Comparison of ENCODE assay signal across 15 cellular contexts in genomic region chr18:48079885-48080284, GRCh38.
"Had no signal": no experiment of that assay in that cellular context is flagged by ENCODE, and none has a peak within 500 bp of the region (broad histone marks: within the 10 kb centered on the region; RNA-seq: fewer than 3 reads in every experiment).

No MANE protein-coding gene starts in this region.

- H3K4me1 ChIP-seq: colonic mucosa had no signal

- H3K9me3 Mint-ChIP-seq: activated T-helper 17 cell treated with anti-CD3 and anti-CD28 coated beads, Interleukin-2, amount 50 U/mL, for 72 hours; T-cell had no signal

- DNase-seq: activated CD4-positive, CD25-positive, alpha-beta regulatory T cell treated with anti-CD3 and anti-CD28 coated beads, Interleukin-2, amount 50 U/mL, for 72 hours; activated naive CD4-positive, alpha-beta T cell treated with Interleukin-2 at 50 U/mL for 16 hours; colonic mucosa; left colon; naive B cell; stimulated activated CD4-positive, alpha-beta T cell treated with anti-CD3 and anti-CD28 coated beads, Interleukin-15, amount 100 ng/mL, for 24 hours; stimulated activated CD4-positive, alpha-beta T cell treated with anti-CD3 and anti-CD28 coated beads, Interleukin-4, amount 100 ng/mL, for 1 hour; stimulated activated naive B cell treated with anti-CD40 and anti-IgM and Interleukin-4, amounts not matched to agents 10 μg/mL and 1 μg/mL and 100 μg/mL, for 72 hours; T-cell; T-helper 9 cell; trophoblast cell had no signal

- H3K9me3 ChIP-seq: colonic mucosa had no signal

- H3K27me3 ChIP-seq: colonic mucosa had no signal

- H3K36me3 Mint-ChIP-seq: naive B cell; stimulated activated naive B cell treated with anti-CD40 and anti-IgM and Interleukin-4, amounts not matched to agents 10 μg/mL and 1 μg/mL and 100 μg/mL, for 72 hours; T-cell had no signal

- H3K4me3 ChIP-seq: colonic mucosa, lung had no signal

- H3K36me3 ChIP-seq: colonic mucosa had no signal

- ATAC-seq: activated T-helper 17 cell treated with anti-CD3 and anti-CD28 coated beads, Interleukin-2, amount 50 U/mL, for 72 hours; esophagus mucosa; left colon; stimulated activated naive B cell treated with anti-CD40 and anti-IgM and Interleukin-4, amounts not matched to agents 10 μg/mL and 1 μg/mL and 100 μg/mL, for 72 hours; T-cell had no signal

- H3K27ac Mint-ChIP-seq: activated T-helper 17 cell treated with anti-CD3 and anti-CD28 coated beads, Interleukin-2, amount 50 U/mL, for 72 hours; naive B cell; stimulated activated naive B cell treated with anti-CD40 and anti-IgM and Interleukin-4, amounts not matched to agents 10 μg/mL and 1 μg/mL and 100 μg/mL, for 72 hours; T-cell had no signal

- H3K4me1 Mint-ChIP-seq: activated T-helper 17 cell treated with anti-CD3 and anti-CD28 coated beads, Interleukin-2, amount 50 U/mL, for 72 hours; naive B cell; stimulated activated naive B cell treated with anti-CD40 and anti-IgM and Interleukin-4, amounts not matched to agents 10 μg/mL and 1 μg/mL and 100 μg/mL, for 72 hours; T-cell had no signal

- H3K27ac ChIP-seq: colonic mucosa, parathyroid adenoma had no signal

- H3K4me3 Mint-ChIP-seq: activated T-helper 17 cell treated with anti-CD3 and anti-CD28 coated beads, Interleukin-2, amount 50 U/mL, for 72 hours; naive B cell; stimulated activated naive B cell treated with anti-CD40 and anti-IgM and Interleukin-4, amounts not matched to agents 10 μg/mL and 1 μg/mL and 100 μg/mL, for 72 hours; T-cell had no signal
